ENCODE assay signal across 8 cellular contexts in the genomic region with DNA sequence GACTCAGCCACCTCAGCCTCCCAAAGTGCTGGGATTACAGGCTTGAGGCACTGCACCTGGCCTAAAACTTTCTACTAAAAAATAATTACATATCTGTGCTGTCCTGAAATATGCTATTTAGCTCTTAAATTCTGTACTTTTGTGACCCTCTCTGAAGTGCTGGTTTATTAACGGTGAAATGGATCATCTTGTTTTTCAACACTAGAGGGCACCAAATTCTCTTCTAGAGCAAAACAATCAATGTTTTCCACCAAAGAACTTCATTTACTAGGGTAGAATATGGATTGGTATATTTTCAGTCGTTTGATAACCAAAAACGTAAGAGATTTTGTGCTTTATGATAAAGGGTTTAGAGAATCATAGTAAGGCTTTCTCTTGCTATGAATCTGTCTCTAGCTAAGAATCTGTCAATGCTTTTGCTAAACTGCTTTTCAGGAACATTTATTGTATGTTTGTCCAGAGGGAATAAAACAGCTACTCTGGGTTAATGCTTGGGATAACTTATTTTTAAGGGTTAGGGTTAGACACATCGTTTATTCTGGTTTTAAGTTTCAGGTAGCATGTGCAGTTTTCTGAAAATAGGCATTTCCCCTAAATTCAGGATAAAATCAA.
DNase-seq lines count a peak whose midpoint lies in the region; ATAC-seq and TF ChIP-seq lines count a peak whose summit lies in the region.

No MANE protein-coding gene starts in this region.

- H3K9me3 ChIP-seq in Panc1 (ENCODE audit: control insufficient read depth, insufficient read depth, low read depth, low read length) = no peaks in the 10 kb centered on the region

- CTCF ChIA-PET in Panc1 (lab: Charles Lee) = interaction anchor here (0.7 to 1.0 kb wide), 2 partner anchors 277 to 383 kb away, joined by 3 to 5 read pairs; partner anchors contain the start of gene RGS7BP

- in situ Hi-C loops in Panc1 (cut with HindIII; ENCODE audit: low pct_unique_long_range_greater_than_20kb, low sequenced_read_pairs) = no loop called here

- DNase-seq in Ammon's horn (ENCODE audit: low spot score) = peak; percentile 50
- DNase-seq in Panc1 (ENCODE audit: low read depth, low spot score) = no peak
- peak; percentile 46 for DNase-seq in fibroblast of mammary gland (ENCODE audit: low read depth)
- peak; percentile 10 for DNase-seq in retinal pigment epithelial cell (ENCODE audit: low read depth)

- peak; percentile 68 for ATAC-seq in GM18858 (IDR thresholded peaks at IDR 0.05; ENCODE audit: unreplicated experiment)
- ATAC-seq in HG03520 (IDR thresholded peaks at IDR 0.05; ENCODE audit: unreplicated experiment) = peak; percentile 66
- ATAC-seq in Panc1 = peak; percentile 65; the same call in 1 of the 2 replicates
- no peak for ATAC-seq in HG03196 (IDR thresholded peaks at IDR 0.05; ENCODE audit: unreplicated experiment)
- ATAC-seq in GM18861 (IDR thresholded peaks at IDR 0.05; ENCODE audit: unreplicated experiment) = no peak

- H3K4me3 ChIP-seq in Panc1 (ENCODE audit: low read depth in 2 of 2, low read length in 2 of 2) (no peak overlapping the region), fibroblast of mammary gland (ENCODE audit: control insufficient read depth, low read depth, low read length) (no peak overlapping the region), retinal pigment epithelial cell (ENCODE audit: low read length) (no peak overlapping the region)

- BruUV-seq in Panc1 (replicated peaks; lab: Mats Ljungman, UMichigan) = no TSS peak

- H3K4me1 ChIP-seq in Panc1 (ENCODE audit: control insufficient read depth, insufficient read depth, low read length) = no peaks in the 10 kb centered on the region

- H3K27ac ChIP-seq in Panc1 (ENCODE audit: low read length) = no peak overlapping the region

- no peaks in the 10 kb centered on the region for H3K36me3 ChIP-seq in Panc1 (ENCODE audit: control insufficient read depth, insufficient read depth, low read length)

- H3K27me3 ChIP-seq in Panc1 (ENCODE audit: control insufficient read depth, insufficient read depth, low read length) = no peaks in the 10 kb centered on the region

- TF ChIP-seq CTCF in Panc1 (IDR thresholded peaks at IDR 0.05) (peak; percentile 68), fibroblast of mammary gland (conservative IDR thresholded peaks at IDR 0.05; ENCODE audit: control insufficient read depth, insufficient read depth, low read depth, low read length) (peak; percentile 67), retinal pigment epithelial cell (conservative IDR thresholded peaks at IDR 0.05; ENCODE audit: low read depth, low read length) (peak; percentile 54)

- POLR2A ChIA-PET in Panc1 (lab: Charles Lee) = no interaction called here

- intact Hi-C loops in Panc1 (cut with micrococcal nuclease; ENCODE audit: unreplicated experiment) = loop anchor here (1.0 kb wide), 1 partner anchor 383 kb away; no protein-coding TSS in a partner anchor

Comparison
In these comparisons a context has a peak if more than half of its experiments do, and no peak if none do; other contexts are left out.
1. ATAC-seq: peak in GM18858 (single experiment), HG03520 (single experiment) and Panc1 (single experiment); none in HG03196 (single experiment) and GM18861 (single experiment).
2. Peak in every context shown above with its lines, with median percentiles within 50 percentile points of each other: CTCF ChIP-seq.